In genomic region chr2:159035790-159036411, GRCh38 we compare ENCODE assay signal across 8 cellular contexts.
A peak's percentile ranks its signal among the peaks of the same experiment; 100 is the strongest.
DNase-seq lines count a peak whose midpoint lies in the region; TF ChIP-seq lines count a peak whose summit lies in the region.

No MANE protein-coding gene starts in this region.

- H3K4me1 ChIP-seq in mesodermal cell (ENCODE audit: control insufficient read depth, insufficient read depth, low read length, poor library complexity, severe bottlenecking): peaks cover 38% of the 10 kb centered on the region

- H3K4me1 Mint-ChIP-seq in chondrocyte (ENCODE audit: low read depth): peaks cover 28% of the 10 kb centered on the region
- no peaks in the 10 kb centered on the region for H3K4me1 Mint-ChIP-seq in T-helper 2 cell treated with Interferon-gamma antibody and Interleukin-4, amounts not matched to agents 5 μg/mL and 100 μg/mL, for 36 hours (ENCODE audit: low read depth)

- peak overlapping the region; percentile 45 for H3K27ac ChIP-seq in mesodermal cell (ENCODE audit: low read depth, low read length, severe bottlenecking)

- no peaks in the 10 kb centered on the region for H3K27me3 Mint-ChIP-seq in chondrocyte (ENCODE audit: low read depth)
- H3K27me3 Mint-ChIP-seq in T-helper 2 cell treated with Interferon-gamma antibody and Interleukin-4, amounts not matched to agents 5 μg/mL and 100 μg/mL, for 36 hours (ENCODE audit: low read depth): peaks cover 7% of the 10 kb centered on the region

- peaks cover 10% of the 10 kb centered on the region for H3K9me3 Mint-ChIP-seq in chondrocyte (ENCODE audit: low read depth)
- no peaks in the 10 kb centered on the region for H3K9me3 Mint-ChIP-seq in T-helper 2 cell treated with Interferon-gamma antibody and Interleukin-4, amounts not matched to agents 5 μg/mL and 100 μg/mL, for 36 hours

- TF ChIP-seq CTCF in chondrocyte (IDR thresholded peaks at IDR 0.05): peak; percentile 58

- no peak overlapping the region for H3K4me3 ChIP-seq in mesodermal cell (ENCODE audit: extremely low read depth, insufficient read depth, low read length, poor library complexity, severe bottlenecking)

- peaks cover 2% of the 10 kb centered on the region for H3K9me3 ChIP-seq in mesodermal cell (ENCODE audit: control insufficient read depth, low read length)

- H3K27ac Mint-ChIP-seq in chondrocyte (ENCODE audit: unreplicated experiment): peak overlapping the region; percentile 55
- no peak overlapping the region for H3K27ac Mint-ChIP-seq in T-helper 2 cell treated with Interferon-gamma antibody and Interleukin-4, amounts not matched to agents 5 μg/mL and 100 μg/mL, for 36 hours

- H3K36me3 ChIP-seq in mesodermal cell (ENCODE audit: control insufficient read depth, insufficient read depth, low read length): peaks cover 16% of the 10 kb centered on the region

- 79 to 88% methylated on average over 6 to 7 of the region's 10 CpGs for WGBS in mesodermal cell (ENCODE audit: insufficient coverage in 2 of 2), 2 experiments

- H3K4me3 Mint-ChIP-seq in chondrocyte (ENCODE audit: unreplicated experiment): no peak overlapping the region
- H3K4me3 Mint-ChIP-seq in T-helper 2 cell treated with Interferon-gamma antibody and Interleukin-4, amounts not matched to agents 5 μg/mL and 100 μg/mL, for 36 hours: no peak overlapping the region

- H3K36me3 Mint-ChIP-seq in chondrocyte (ENCODE audit: low read depth): peaks cover 6% of the 10 kb centered on the region
- no peaks in the 10 kb centered on the region for H3K36me3 Mint-ChIP-seq in T-helper 2 cell treated with Interferon-gamma antibody and Interleukin-4, amounts not matched to agents 5 μg/mL and 100 μg/mL, for 36 hours (ENCODE audit: low read depth)

- DNase-seq in activated CD4-positive, alpha-beta T cell treated with anti-CD3 and anti-CD28 coated beads for 48 hours: peak; percentile 5
- DNase-seq in activated CD4-positive, alpha-beta T cell treated with anti-CD3 and anti-CD28 coated beads, Interleukin-2, amount 50 U/mL, for 4 hours: no peak
- DNase-seq in NCI-H510A (lab: John Stamatoyannopoulos, UW) (peak; percentile 61), chondrocyte (ENCODE audit: low spot score) (no peak), GM19240 (ENCODE audit: insufficient read length, low spot score) (no peak), putamen (ENCODE audit: low spot score) (no peak)
- no peak for DNase-seq in T-helper 2 cell treated with Interferon-gamma antibody and Interleukin-4, amounts not matched to agents 5 μg/mL and 100 μg/mL, for 36 hours (ENCODE audit: low spot score)

Comparison
In these comparisons a context has a peak if more than half of its experiments do, and no peak if none do; other contexts are left out.
1. DNase-seq: peak in activated CD4-positive, alpha-beta T cell treated with anti-CD3 and anti-CD28 coated beads for 48 hours (single experiment) and NCI-H510A (single experiment); none in activated CD4-positive, alpha-beta T cell treated with anti-CD3 and anti-CD28 coated beads, Interleukin-2, amount 50 U/mL, for 4 hours (0 of 2), chondrocyte (single experiment), GM19240 (single experiment), putamen (single experiment) and T-helper 2 cell treated with Interferon-gamma antibody and Interleukin-4, amounts not matched to agents 5 μg/mL and 100 μg/mL, for 36 hours (single experiment).